In genomic region chr17:28481081-28481571, GRCh38 we compare ENCODE assay signal across 37 cellular contexts. TPM values are rescaled to one million over a fixed set of nuclear protein-coding genes. Genes with fewer than 3 reads are reported as not detected.
DNase-seq lines count a peak whose midpoint lies in the region; ATAC-seq, FAIRE-seq and TF ChIP-seq lines count a peak whose summit lies in the region.
"Had no signal": no experiment of that assay in that cellular context is flagged by ENCODE, and none has a peak within 500 bp of the region (broad histone marks: within the 10 kb centered on the region; RNA-seq: fewer than 3 reads in every experiment).

No MANE protein-coding gene starts in this region.

- 38 to 57% (median 45%) methylated on average over 7 of the region's 7 CpGs for WGBS in small intestine, 3 donors

- H3K27ac ChIP-seq in HUES48 (ENCODE audit: low read depth, low read length), result peak overlapping the region; percentile 40
- H3K27ac ChIP-seq in colonic mucosa, result no peak overlapping the region
- H3K27ac ChIP-seq in small intestine (ENCODE audit: low read depth in 1 of 2, low read length in 1 of 2), result peak overlapping the region; percentile 91 to 96
- H3K27ac ChIP-seq: adrenal gland, BLaER1, body of pancreas, ovary, SJCRH30 had no signal

- H3K27me3 ChIP-seq in HUES48 (ENCODE audit: control insufficient read depth, insufficient read depth, low read length) (no peaks in the 10 kb centered on the region), colonic mucosa (no peaks in the 10 kb centered on the region), small intestine (ENCODE audit: control insufficient read depth in 2 of 2, insufficient read depth in 2 of 2, low read length in 2 of 2) (no peaks in the 10 kb centered on the region)
- H3K27me3 ChIP-seq: adrenal gland, BLaER1, body of pancreas, ovary had no signal

- peak overlapping the region; percentile 51; the same call in 1 of the 2 replicates for H3K9ac ChIP-seq in HUES48 (ENCODE audit: low read depth, low read length)
- H3K9ac ChIP-seq in colonic mucosa (ENCODE audit: low read depth in 2 of 2, low read length in 2 of 2), result no peak overlapping the region
- H3K9ac ChIP-seq: BLaER1 had no signal

- DNase-seq in NCI-H2107 (lab: John Stamatoyannopoulos, UW) (peak; percentile 48), colonic mucosa (peak; percentile 40), small intestine (peak; percentile 77), MV-4-11 (lab: John Stamatoyannopoulos, UW) (no peak), RKO (ENCODE audit: low spot score) (no peak), chondrocyte (ENCODE audit: low spot score) (no peak)
- no peak for DNase-seq in activated naive CD8-positive, alpha-beta T cell treated with anti-CD3 and anti-CD28 coated beads, Interleukin-2, amount 50 U/mL, for 24 hours
- DNase-seq: activated CD4-positive, alpha-beta T cell treated with anti-CD3 and anti-CD28 coated beads for 36 hours; activated CD8-positive, alpha-beta memory T cell treated with anti-CD3 and anti-CD28 coated beads, Interleukin-2, amount 50 U/mL, for 48 hours; activated CD8-positive, alpha-beta T cell treated with anti-CD3 and anti-CD28 coated beads for 36 hours; activated naive CD4-positive, alpha-beta T cell treated with Interleukin-2 at 50 U/mL for 16 hours; body of pancreas; GOT3; IMR-90; mammary epithelial cell; NCI-H146; NCI-H226; NCI-H774; ovary; SJCRH30; SW 1271 had no signal

- H3K36me3 ChIP-seq in HUES48 (ENCODE audit: control insufficient read depth, insufficient read depth, low read length), result no peaks in the 10 kb centered on the region
- H3K36me3 ChIP-seq in colonic mucosa, result no peaks in the 10 kb centered on the region
- peaks cover 0 to 3% of the 10 kb centered on the region in 2 donors for H3K36me3 ChIP-seq in small intestine (ENCODE audit: control insufficient read depth in 2 of 2, insufficient read depth in 2 of 2, low read length in 2 of 2)
- H3K36me3 ChIP-seq: adrenal gland, BLaER1, ovary, SJCRH30 had no signal

- H3K27ac Mint-ChIP-seq in activated naive CD8-positive, alpha-beta T cell treated with anti-CD3 and anti-CD28 coated beads, Interleukin-2, amount 50 U/mL, for 24 hours, result no peak overlapping the region
- no peak overlapping the region for H3K27ac Mint-ChIP-seq in chondrocyte (ENCODE audit: unreplicated experiment)
- H3K27ac Mint-ChIP-seq: activated CD4-positive, alpha-beta T cell treated with anti-CD3 and anti-CD28 coated beads for 36 hours; activated CD8-positive, alpha-beta T cell treated with anti-CD3 and anti-CD28 coated beads for 36 hours; activated T-helper 1 cell treated with anti-CD3 and anti-CD28 coated beads, Interleukin-12 subunit alpha, Interleukin-12 subunit beta, Interleukin-2, Interleukin-4 antibody, amounts not matched to agents 30 ng/mL and 10 ng/mL and 1 ng/mL, durations not matched to agents 14 hours and 24 hours and 36 hours; stimulated activated memory B cell treated with anti-CD40 and anti-IgM and Interleukin-4, amounts not matched to agents 10 μg/mL and 1 μg/mL and 100 μg/mL, for 72 hours had no signal

- no peak for ATAC-seq in activated naive CD8-positive, alpha-beta T cell treated with anti-CD3 and anti-CD28 coated beads, Interleukin-2, amount 50 U/mL, for 24 hours
- ATAC-seq: activated CD4-positive, alpha-beta T cell treated with anti-CD3 and anti-CD28 coated beads for 36 hours; activated CD8-positive, alpha-beta T cell treated with anti-CD3 and anti-CD28 coated beads for 36 hours; body of pancreas; stimulated activated memory B cell treated with anti-CD40 and anti-IgM and Interleukin-4, amounts not matched to agents 10 μg/mL and 1 μg/mL and 100 μg/mL, for 72 hours had no signal

- H3K4me3 ChIP-seq in HUES48 (ENCODE audit: low read depth, low read length) (no peak overlapping the region), colonic mucosa (no peak overlapping the region), small intestine (ENCODE audit: low read depth in 1 of 2, low read length in 2 of 2) (peak overlapping the region in 1 of 2 donors; percentile 4)
- H3K4me3 ChIP-seq: adrenal gland, BLaER1, body of pancreas, ovary, SJCRH30 had no signal

- H3K4me1 Mint-ChIP-seq in activated naive CD8-positive, alpha-beta T cell treated with anti-CD3 and anti-CD28 coated beads, Interleukin-2, amount 50 U/mL, for 24 hours, result no peaks in the 10 kb centered on the region
- H3K4me1 Mint-ChIP-seq in chondrocyte (ENCODE audit: low read depth), result no peaks in the 10 kb centered on the region

- no peaks in the 10 kb centered on the region for H3K36me3 Mint-ChIP-seq in activated naive CD8-positive, alpha-beta T cell treated with anti-CD3 and anti-CD28 coated beads, Interleukin-2, amount 50 U/mL, for 24 hours (ENCODE audit: low read depth)
- H3K36me3 Mint-ChIP-seq in chondrocyte (ENCODE audit: low read depth), result no peaks in the 10 kb centered on the region
- H3K36me3 Mint-ChIP-seq: stimulated activated memory B cell treated with anti-CD40 and anti-IgM and Interleukin-4, amounts not matched to agents 10 μg/mL and 1 μg/mL and 100 μg/mL, for 72 hours had no signal

- TF ChIP-seq CTCF in colonic mucosa (IDR thresholded peaks at IDR 0.05), result no peak
- no peak for TF ChIP-seq CTCF in chondrocyte (IDR thresholded peaks at IDR 0.05)

- H3K9me3 Mint-ChIP-seq in activated naive CD8-positive, alpha-beta T cell treated with anti-CD3 and anti-CD28 coated beads, Interleukin-2, amount 50 U/mL, for 24 hours, result no peaks in the 10 kb centered on the region
- no peaks in the 10 kb centered on the region for H3K9me3 Mint-ChIP-seq in chondrocyte (ENCODE audit: low read depth)
- H3K9me3 Mint-ChIP-seq: activated CD8-positive, alpha-beta T cell treated with anti-CD3 and anti-CD28 coated beads for 36 hours; activated T-helper 1 cell treated with anti-CD3 and anti-CD28 coated beads, Interleukin-12 subunit alpha, Interleukin-12 subunit beta, Interleukin-2, Interleukin-4 antibody, amounts not matched to agents 30 ng/mL and 10 ng/mL and 1 ng/mL, durations not matched to agents 14 hours and 24 hours and 36 hours; stimulated activated memory B cell treated with anti-CD40 and anti-IgM and Interleukin-4, amounts not matched to agents 10 μg/mL and 1 μg/mL and 100 μg/mL, for 72 hours had no signal

- intact Hi-C loops in colonic mucosa (cut with DNase I), result no loop called here

- no peaks in the 10 kb centered on the region for H3K27me3 Mint-ChIP-seq in activated naive CD8-positive, alpha-beta T cell treated with anti-CD3 and anti-CD28 coated beads, Interleukin-2, amount 50 U/mL, for 24 hours
- peaks cover 20% of the 10 kb centered on the region for H3K27me3 Mint-ChIP-seq in chondrocyte (ENCODE audit: low read depth)
- H3K27me3 Mint-ChIP-seq: activated CD4-positive, alpha-beta T cell treated with anti-CD3 and anti-CD28 coated beads for 36 hours; activated CD8-positive, alpha-beta T cell treated with anti-CD3 and anti-CD28 coated beads for 36 hours had no signal

- no peak for FAIRE-seq in small intestine (lab: Jason Lieb, UNC)
- FAIRE-seq: frontal cortex, GM18507, GM19239 had no signal

- no peak overlapping the region for H3K4me3 Mint-ChIP-seq in activated naive CD8-positive, alpha-beta T cell treated with anti-CD3 and anti-CD28 coated beads, Interleukin-2, amount 50 U/mL, for 24 hours
- no peak overlapping the region for H3K4me3 Mint-ChIP-seq in chondrocyte (ENCODE audit: unreplicated experiment)
- H3K4me3 Mint-ChIP-seq: activated CD4-positive, alpha-beta T cell treated with anti-CD3 and anti-CD28 coated beads for 36 hours; activated CD8-positive, alpha-beta T cell treated with anti-CD3 and anti-CD28 coated beads for 36 hours; activated T-helper 1 cell treated with anti-CD3 and anti-CD28 coated beads, Interleukin-12 subunit alpha, Interleukin-12 subunit beta, Interleukin-2, Interleukin-4 antibody, amounts not matched to agents 30 ng/mL and 10 ng/mL and 1 ng/mL, durations not matched to agents 14 hours and 24 hours and 36 hours; stimulated activated memory B cell treated with anti-CD40 and anti-IgM and Interleukin-4, amounts not matched to agents 10 μg/mL and 1 μg/mL and 100 μg/mL, for 72 hours had no signal

- H3K4me1 ChIP-seq in HUES48 (ENCODE audit: control insufficient read depth, insufficient read depth, low read length) (peaks cover 11% of the 10 kb centered on the region; the same call in 1 of the 2 replicates), colonic mucosa (peaks cover 10% of the 10 kb centered on the region), small intestine (ENCODE audit: control insufficient read depth in 2 of 2, insufficient read depth in 1 of 2, low read depth in 1 of 2, low read length in 1 of 2) (peaks cover 3 to 7% of the 10 kb centered on the region in 2 donors)
- H3K4me1 ChIP-seq: adrenal gland, SJCRH30 had no signal

- H3K9me3 ChIP-seq in HUES48 (ENCODE audit: control insufficient read depth, insufficient read depth, low read length) (no peaks in the 10 kb centered on the region), colonic mucosa (no peaks in the 10 kb centered on the region), small intestine (ENCODE audit: control insufficient read depth, low read depth) (no peaks in the 10 kb centered on the region)
- H3K9me3 ChIP-seq: adrenal gland, BLaER1, body of pancreas, ovary, SJCRH30 had no signal

RNA-seq across cellular contexts. Expression of gene SLC13A2, which starts 7.7 kb away (rescaled TPM):
- total RNA-seq in colonic mucosa (10 to 100 TPM; 24.7 to 40.5 TPM), chondrocyte (not detected in 3 replicates)
- polyA plus RNA-seq in small intestine, result 100 to 1,000 TPM; 148 to 320 (median 274) TPM
- total RNA-seq: activated CD4-positive, alpha-beta T cell treated with anti-CD3 and anti-CD28 coated beads for 36 hours; activated CD8-positive, alpha-beta T cell treated with anti-CD3 and anti-CD28 coated beads for 36 hours; activated T-helper 1 cell treated with anti-CD3 and anti-CD28 coated beads, Interleukin-12 subunit alpha, Interleukin-12 subunit beta, Interleukin-2, Interleukin-4 antibody, amounts not matched to agents 30 ng/mL and 10 ng/mL and 1 ng/mL, durations not matched to agents 14 hours and 24 hours and 36 hours; adrenal gland; cerebellum; frontal cortex; IMR-90; LHCN-M2; mammary epithelial cell; renal cortical epithelial cell; RPMI7951; SJCRH30; skeletal muscle tissue; subcutaneous adipose tissue; urinary bladder had no signal
- polyA plus RNA-seq: IMR-90, mammary epithelial cell, neural cell, ovary had no signal

RNA-seq across cellular contexts. Expression of gene FOXN1, which starts 25.0 kb away (rescaled TPM):
- under 1 TPM in 1 of 2 donors, not detected in 1; 0.32 TPM for total RNA-seq in colonic mucosa
- polyA plus RNA-seq in small intestine, result not detected
- not detected in 3 replicates for total RNA-seq in chondrocyte
- total RNA-seq: activated CD4-positive, alpha-beta T cell treated with anti-CD3 and anti-CD28 coated beads for 36 hours; activated CD8-positive, alpha-beta T cell treated with anti-CD3 and anti-CD28 coated beads for 36 hours; activated T-helper 1 cell treated with anti-CD3 and anti-CD28 coated beads, Interleukin-12 subunit alpha, Interleukin-12 subunit beta, Interleukin-2, Interleukin-4 antibody, amounts not matched to agents 30 ng/mL and 10 ng/mL and 1 ng/mL, durations not matched to agents 14 hours and 24 hours and 36 hours; adrenal gland; cerebellum; frontal cortex; IMR-90; LHCN-M2; mammary epithelial cell; ovary; renal cortical epithelial cell; RPMI7951; SJCRH30; skeletal muscle tissue; subcutaneous adipose tissue had no signal
- polyA plus RNA-seq: adrenal gland, IMR-90, mammary epithelial cell, neural cell, ovary had no signal

Comparison
In these comparisons a context has a peak if more than half of its experiments do, and no peak if none do; other contexts are left out.
1. DNase-seq: peak in NCI-H2107 (single experiment), colonic mucosa (single experiment) and small intestine (single experiment); none in MV-4-11 (single experiment), activated naive CD8-positive, alpha-beta T cell treated with anti-CD3 and anti-CD28 coated beads, Interleukin-2, amount 50 U/mL, for 24 hours (single experiment), RKO (single experiment) and chondrocyte (single experiment).
2. RNA of gene SLC13A2, which starts 7.7 kb away (total RNA-seq): 24.7 to 40.5 TPM in colonic mucosa; not detected in chondrocyte; every median in the first group is over 10 times any median in the second.